9 cellular contexts compared by ENCODE assay signal in genomic region chr7:124965553-124965952, GRCh38.
"Had no signal": no experiment of that assay in that cellular context is flagged by ENCODE, and none has a peak within 500 bp of the region (broad histone marks: within the 10 kb centered on the region; RNA-seq: fewer than 3 reads in every experiment).

No MANE protein-coding gene starts in this region.

- H3K4me2 ChIP-seq: KMS-11 had no signal

- H2AFZ ChIP-seq: GM23248 had no signal

- H3K4me3 Mint-ChIP-seq: HFFc6 had no signal

- H3K36me3 ChIP-seq: HAP-1 had no signal

- ATAC-seq: HCT116 had no signal

- H3K27ac ChIP-seq: GM23248, KMS-11 had no signal

- DNase-seq: GM23248, H7, HFFc6, IMR-90, KBM-7 had no signal

- H3K9me3 Mint-ChIP-seq: HFFc6 had no signal

- H3K9me3 ChIP-seq: HAP-1 had no signal

- H3K4me3 ChIP-seq: GM23248, HAP-1 had no signal

- FAIRE-seq: HTR-8/SVneo had no signal

- H3K4me1 ChIP-seq: HAP-1 had no signal

- H3K27ac Mint-ChIP-seq: HFFc6 had no signal

- H3K9ac ChIP-seq: GM23248, KMS-11 had no signal
